Comparison of ENCODE assay signal across 7 cellular contexts in genomic region chr4:24476209-24476781, GRCh38.
A peak's percentile ranks its signal among the peaks of the same experiment; 100 is the strongest.
DNase-seq lines count a peak whose midpoint lies in the region; ATAC-seq and TF ChIP-seq lines count a peak whose summit lies in the region.

No MANE protein-coding gene starts in this region.

- no peak overlapping the region for H3K4me2 ChIP-seq in IMR-90 (ENCODE audit: low read depth, low read length)

- no peaks in the 10 kb centered on the region for H3K36me3 ChIP-seq in IMR-90 (ENCODE audit: control insufficient read depth, insufficient read depth, low read length)

- TF ChIP-seq CTCF in GM12872 (IDR thresholded peaks at IDR 0.05; ENCODE audit: insufficient read depth, low read depth, low read length) (peak; percentile 54), IMR-90 (conservative IDR thresholded peaks at IDR 0.05; ENCODE audit: low read depth, low read length) (peak; percentile 43), choroid plexus epithelial cell (conservative IDR thresholded peaks at IDR 0.05; ENCODE audit: low read depth, low read length) (peak; percentile 67)

- H3K27me3 ChIP-seq in IMR-90 (ENCODE audit: control insufficient read depth, insufficient read depth, low read length), result peaks cover 15% of the 10 kb centered on the region

- no peak overlapping the region for H4K5ac ChIP-seq in IMR-90 (ENCODE audit: low read depth, low read length)

- no peak overlapping the region for H3K9ac ChIP-seq in IMR-90 (ENCODE audit: low read depth, low read length)

- CTCF ChIA-PET in IMR-90 (lab: Yijun Ruan, JAX), result no interaction called here

- no CpG with 5 or more reads among the region's 5 CpGs for WGBS in IMR-90 (ENCODE audit: extremely low coverage in 2 of 2, insufficient read length in 1 of 2), 2 experiments

- H4K91ac ChIP-seq in IMR-90 (ENCODE audit: insufficient read depth, low read depth, low read length), result no peak overlapping the region

- no peak overlapping the region for H4K8ac ChIP-seq in IMR-90 (ENCODE audit: low read depth in 2 of 2, low read length in 2 of 2)

- H3K14ac ChIP-seq in IMR-90 (replicated peaks; ENCODE audit: low read depth, low read length), result no peak overlapping the region

- no peak for TF ChIP-seq POLR2A in IMR-90 (IDR thresholded peaks at IDR 0.05; ENCODE audit: low read depth, low read length)

- DNase-seq in IMR-90 (peak; percentile 18), choroid plexus epithelial cell (ENCODE audit: low read depth) (peak; percentile 60), renal cortical epithelial cell (ENCODE audit: low read depth) (peak; percentile 35), NCI-H1436 (lab: John Stamatoyannopoulos, UW) (no peak), C1 segment of cervical spinal cord (lab: John Stamatoyannopoulos, UW) (no peak)
- DNase-seq in stimulated activated CD4-positive, alpha-beta T cell treated with anti-CD3 and anti-CD28 coated beads, Interleukin-2, amount 100 ng/mL, for 48 hours, result no peak

- in situ Hi-C loops in IMR-90 (cut with MboI; ENCODE audit: low sequenced_read_pairs), result loop anchor here (25.0 kb wide), 1 partner anchor 211 kb away; no protein-coding TSS in a partner anchor

- H2AK5ac ChIP-seq in IMR-90 (ENCODE audit: low read depth, low read length), result no peak overlapping the region

- no peak overlapping the region for H3K18ac ChIP-seq in IMR-90 (ENCODE audit: low read depth, low read length)

- H3K9me1 ChIP-seq in IMR-90 (ENCODE audit: insufficient read depth, low read length), result no peaks in the 10 kb centered on the region

- H3K27ac ChIP-seq in IMR-90 (ENCODE audit: insufficient read depth, low read length), result no peak overlapping the region

- POLR2A ChIA-PET in IMR-90 (lab: Charles Lee; ENCODE audit: unreplicated experiment), result no interaction called here

- ATAC-seq in IMR-90 (ENCODE audit: low read depth), result no peak

- H2BK120ac ChIP-seq in IMR-90 (ENCODE audit: low read depth, low read length), result no peak overlapping the region

- H3K4me3 ChIP-seq in IMR-90 (ENCODE audit: insufficient read depth, low read depth, low read length), result no peak overlapping the region
- no peak overlapping the region for H3K4me3 ChIP-seq in choroid plexus epithelial cell (ENCODE audit: low read depth, low read length)

- BruUV-seq in IMR-90 (replicated peaks; lab: Mats Ljungman, UMichigan), result no TSS peak

- H4K20me1 ChIP-seq in IMR-90 (ENCODE audit: insufficient read depth, low read length), result no peaks in the 10 kb centered on the region

- no peak for TF ChIP-seq RAD21 in IMR-90 (IDR thresholded peaks at IDR 0.05; ENCODE audit: low read length)

- no peak overlapping the region for H2AFZ ChIP-seq in IMR-90 (replicated peaks; ENCODE audit: low read length, poor library complexity)

- no peak overlapping the region for H2BK15ac ChIP-seq in IMR-90 (ENCODE audit: low read depth, low read length)

- dilution Hi-C loops in IMR-90 (cut with HindIII; ENCODE audit: low sequenced_read_pairs, unreplicated experiment), result no loop called here

- H2AK9ac ChIP-seq in IMR-90 (replicated peaks; ENCODE audit: low read depth, low read length, poor library complexity), result no peak overlapping the region

- no peak overlapping the region for H3K4ac ChIP-seq in IMR-90 (ENCODE audit: low read depth, low read length)

- H2BK5ac ChIP-seq in IMR-90 (ENCODE audit: low read depth, low read length, poor library complexity, severe bottlenecking), result no peak overlapping the region

- H2BK20ac ChIP-seq in IMR-90 (ENCODE audit: low read depth, low read length), result no peak overlapping the region

- H3K9me3 ChIP-seq in IMR-90 (ENCODE audit: control insufficient read depth, insufficient read depth, low read length), result no peaks in the 10 kb centered on the region

- H3K56ac ChIP-seq in IMR-90 (ENCODE audit: extremely low read depth, insufficient read depth, low read length), result no peak overlapping the region

- H3K79me1 ChIP-seq in IMR-90 (ENCODE audit: low read depth in 1 of 2, low read length in 2 of 2), result no peaks in the 10 kb centered on the region

- no peak overlapping the region for H3K23ac ChIP-seq in IMR-90 (ENCODE audit: low read depth, low read length)

- intact Hi-C loops in IMR-90 (cut with micrococcal nuclease), result loop anchor here (10.0 kb wide), 2 partner anchors 209 to 319 kb away; partner anchors contain the start of gene SOD3

- no peaks in the 10 kb centered on the region; the same call in 1 of the 2 replicates for H3K4me1 ChIP-seq in IMR-90 (ENCODE audit: control insufficient read depth, insufficient read depth, low read length)

TF ChIP-seq in IMR-90, 13 proteins besides CTCF, POLR2A, EP300 and RAD21:
- TF ChIP-seq MXI1 (IDR thresholded peaks at IDR 0.05; ENCODE audit: borderline replicate concordance, low read depth, low read length), result no peak
- no peak for TF ChIP-seq MAFK (IDR thresholded peaks at IDR 0.05; ENCODE audit: low read depth, low read length)
- TF ChIP-seq SMC3 (IDR thresholded peaks at IDR 0.05; ENCODE audit: low read depth, low read length), result 0 out of 2 replicates have a peak, but pooled peaks have one; percentile 5
TF ChIP-seq in IMR-90: peak in this region for 1.

Comparison
In these comparisons a context has a peak if more than half of its experiments do, and no peak if none do; other contexts are left out.
1. DNase-seq: peak in IMR-90 (single experiment), choroid plexus epithelial cell (single experiment) and renal cortical epithelial cell (single experiment); none in NCI-H1436 (single experiment), stimulated activated CD4-positive, alpha-beta T cell treated with anti-CD3 and anti-CD28 coated beads, Interleukin-2, amount 100 ng/mL, for 48 hours (0 of 2) and C1 segment of cervical spinal cord (0 of 14).
2. Peak in every context shown above with its lines, with median percentiles within 50 percentile points of each other: CTCF ChIP-seq.